In the genomic region with DNA sequence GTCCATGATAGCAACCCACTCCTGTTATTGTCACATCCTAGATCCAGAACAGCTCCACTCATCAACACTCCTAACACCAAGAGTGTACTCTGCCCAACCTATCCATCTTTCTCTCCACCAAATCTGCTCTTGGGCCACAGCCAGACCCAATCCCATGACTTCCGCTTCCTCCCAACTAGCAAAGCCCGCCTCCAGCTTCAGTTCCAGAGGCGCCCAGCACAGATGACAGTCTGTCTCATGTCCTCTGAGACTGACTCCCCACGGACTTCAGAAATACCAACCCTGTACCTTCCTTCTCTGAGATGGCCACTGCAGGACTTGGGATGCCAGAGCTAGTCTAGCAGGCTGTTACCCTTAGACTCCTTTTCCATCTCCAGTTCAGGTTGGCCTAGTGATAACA, we compare ENCODE assay signal across 25 cellular contexts. TPM values are rescaled to one million over a fixed set of nuclear protein-coding genes. Genes with fewer than 3 reads are reported as not detected.
DNase-seq lines count a peak whose midpoint lies in the region; ATAC-seq and TF ChIP-seq lines count a peak whose summit lies in the region.
"Had no signal": no experiment of that assay in that cellular context is flagged by ENCODE, and none has a peak within 500 bp of the region (broad histone marks: within the 10 kb centered on the region; RNA-seq: fewer than 3 reads in every experiment).

No MANE protein-coding gene starts in this region.

- no peak for DNase-seq in left ventricle myocardium superior
- no peak for DNase-seq in left cardiac atrium
- peak in 2 of 3 donors; percentile 37 to 48 for DNase-seq in mucosa of descending colon
- DNase-seq in transverse colon = peak; percentile 12
- DNase-seq in thyroid gland = no peak
- no peak for DNase-seq in activated CD4-positive, alpha-beta T cell treated with anti-CD3 and anti-CD28 coated beads, Interleukin-2, amount 50 U/mL, for 1 hour
- DNase-seq in superior temporal gyrus (ENCODE audit: extremely low spot score) = no peak
- DNase-seq: 8988T; ACHN; CD4-positive, alpha-beta T cell; COR-L47; GM23248; H7; Kasumi-1; NCI-H1092 treated with DMSO at 0.1 percent for 48 hours; NCI-H1436 treated with DMSO at 0.1 percent for 48 hours; NCI-H1930; NCI-H2107; NCI-H446 treated with DMSO at 0.1 percent for 48 hours; NCI-H526; NCI-H82; NK-92 treated with Interleukin-12 subunit alpha and Interleukin-12 subunit beta, amount 100 ng/mL, for 24 hours; PC-3 had no signal

- peak; percentile 24 for ATAC-seq in left ventricle myocardium superior
- no peak for ATAC-seq in left cardiac atrium
- no peak for ATAC-seq in mucosa of descending colon
- ATAC-seq: K562, PC-3 had no signal

- no peaks in the 10 kb centered on the region for H3K27me3 Mint-ChIP-seq in dendritic cell treated with granulocyte-macrophage colony-stimulating factor and Interleukin-4, amounts not matched to agents 40 ng/mL and 50 ng/mL, for 4 days
- H3K27me3 Mint-ChIP-seq: CD4-positive, alpha-beta T cell had no signal

- H3K27ac Mint-ChIP-seq in dendritic cell treated with granulocyte-macrophage colony-stimulating factor and Interleukin-4, amounts not matched to agents 40 ng/mL and 50 ng/mL, for 4 days = peak overlapping the region; percentile 83
- H3K27ac Mint-ChIP-seq: CD4-positive, alpha-beta T cell had no signal

- no peak overlapping the region for H3K4me3 ChIP-seq in mucosa of descending colon
- H3K4me3 ChIP-seq in transverse colon = no peak overlapping the region
- no peak overlapping the region for H3K4me3 ChIP-seq in thyroid gland (replicated peaks in 1 of 3)
- H3K4me3 ChIP-seq: GM23248, K562 had no signal

- no peaks in the 10 kb centered on the region for H3K9me3 Mint-ChIP-seq in dendritic cell treated with granulocyte-macrophage colony-stimulating factor and Interleukin-4, amounts not matched to agents 40 ng/mL and 50 ng/mL, for 4 days
- H3K9me3 Mint-ChIP-seq: CD4-positive, alpha-beta T cell had no signal

- no peak for TF ChIP-seq EP300 in transverse colon (IDR thresholded peaks at IDR 0.05; ENCODE audit: low read depth)

- intact Hi-C loops in left ventricle myocardium superior (cut with micrococcal nuclease) = no loop called here
- intact Hi-C loops in left cardiac atrium (cut with DNase I) = no loop called here
- intact Hi-C loops in dendritic cell treated with granulocyte-macrophage colony-stimulating factor and Interleukin-4, amounts not matched to agents 40 ng/mL and 50 ng/mL, for 4 days (cut with micrococcal nuclease) = no loop called here
- intact Hi-C loops in mucosa of descending colon (cut with DNase I, micrococcal nuclease) = no loop called here
- intact Hi-C loops in transverse colon (cut with DNase I; ENCODE audit: low total_unique reads) = no loop called here
- intact Hi-C loops in thyroid gland (cut with DNase I) = no loop called here

- H3K4me3 Mint-ChIP-seq in dendritic cell treated with granulocyte-macrophage colony-stimulating factor and Interleukin-4, amounts not matched to agents 40 ng/mL and 50 ng/mL, for 4 days = no peak overlapping the region
- H3K4me3 Mint-ChIP-seq: CD4-positive, alpha-beta T cell had no signal

- 80 to 96% methylated on average over 1 to 4 of the region's 4 CpGs for WGBS in transverse colon (ENCODE audit: low coverage in 1 of 2), 2 donors
- whole genome bisulfite sequencing in thyroid gland, 2 donors = 98 to 99% methylated on average over 4 of the region's 4 CpGs

- H3K4me1 ChIP-seq in mucosa of descending colon (ENCODE audit: low read depth) (no peaks in the 10 kb centered on the region), transverse colon (no peaks in the 10 kb centered on the region), thyroid gland (peaks cover 7 to 16% of the 10 kb centered on the region in 2 donors)

- H3K9me3 ChIP-seq in mucosa of descending colon = no peaks in the 10 kb centered on the region
- no peaks in the 10 kb centered on the region for H3K9me3 ChIP-seq in transverse colon
- no peaks in the 10 kb centered on the region for H3K9me3 ChIP-seq in thyroid gland

- H3K36me3 ChIP-seq in mucosa of descending colon (ENCODE audit: low read depth) (no peaks in the 10 kb centered on the region), transverse colon (peaks cover 0 to 6% (median 0%) of the 10 kb centered on the region in 4 donors), thyroid gland (no peaks in the 10 kb centered on the region)

- peaks cover 59% of the 10 kb centered on the region for H3K4me1 Mint-ChIP-seq in dendritic cell treated with granulocyte-macrophage colony-stimulating factor and Interleukin-4, amounts not matched to agents 40 ng/mL and 50 ng/mL, for 4 days (ENCODE audit: low read depth)

- no peaks in the 10 kb centered on the region for H3K27me3 ChIP-seq in transverse colon
- no peaks in the 10 kb centered on the region for H3K27me3 ChIP-seq in thyroid gland

- H3K36me3 Mint-ChIP-seq in dendritic cell treated with granulocyte-macrophage colony-stimulating factor and Interleukin-4, amounts not matched to agents 40 ng/mL and 50 ng/mL, for 4 days (ENCODE audit: low read depth) = peaks cover 38% of the 10 kb centered on the region

- TF ChIP-seq CTCF in mucosa of descending colon (IDR thresholded peaks at IDR 0.05) (no peak), transverse colon (IDR thresholded peaks at IDR 0.05) (no peak), thyroid gland (IDR thresholded peaks at IDR 0.05) (no peak)

- in situ Hi-C loops in transverse colon (cut with MboI; ENCODE audit: low pct_ligation_motif_present in 1 of 4, low pct_unique_long_range_greater_than_20kb in 1 of 4, low sequenced_read_pairs in 3 of 4) = loop anchor here in 2 of 4 donors (25.0 kb wide), 2 partner anchors 102 to 1402 kb away; no protein-coding TSS in a partner anchor

- H3K27ac ChIP-seq in transverse colon = no peak overlapping the region
- no peak overlapping the region for H3K27ac ChIP-seq in thyroid gland
- H3K27ac ChIP-seq: GM23248 had no signal

- TF ChIP-seq POLR2A in transverse colon (IDR thresholded peaks at IDR 0.05) (no peak), thyroid gland (IDR thresholded peaks at IDR 0.05) (no peak)

RNA-seq across cellular contexts. Expression of gene DTNBP1, which starts 48.6 kb away (rescaled TPM):
- 27.0 TPM for total RNA-seq in left ventricle myocardium superior
- total RNA-seq in left cardiac atrium = 10 to 100 TPM; 18.9 to 23.2 TPM
- 10 to 100 TPM; 19.6 to 31.8 (median 25.0) TPM for total RNA-seq in mucosa of descending colon
- 10 to 100 TPM in 3 of 4 donors, 1 to 10 TPM in 1; 6.0 to 20.3 (median 16.0) TPM for total RNA-seq in transverse colon
- total RNA-seq in thyroid gland = 10 to 100 TPM; 10.3 to 19.2 (median 12.2) TPM

Comparison
In these comparisons a context has a peak if more than half of its experiments do, and no peak if none do; other contexts are left out.
1. DNase-seq: peak in mucosa of descending colon (2 of 3) and transverse colon (single experiment); none in left ventricle myocardium superior (single experiment), left cardiac atrium (single experiment), thyroid gland (0 of 2), activated CD4-positive, alpha-beta T cell treated with anti-CD3 and anti-CD28 coated beads, Interleukin-2, amount 50 U/mL, for 1 hour (single experiment) and superior temporal gyrus (single experiment).